1 cellular context compared by ENCODE assay signal in genomic region chr22:35914665-35915476, GRCh38.
TF ChIP-seq lines count a peak whose summit lies in the region.

No MANE protein-coding gene starts in this region.

TF ChIP-seq in HepG2, 621 proteins besides CTCF, POLR2A, EP300 and RAD21 (continued from another document and continues in another):
- TF ChIP-seq RXRB (CRISPR knock-in tag; IDR thresholded peaks at IDR 0.05; ENCODE audit: borderline replicate concordance) (0 out of 2 replicates have a peak, but pooled peaks have one; percentile 10), ZNF761 (CRISPR knock-in tag; conservative IDR thresholded peaks at IDR 0.05) (no peak), NFYC (CRISPR knock-in tag; IDR thresholded peaks at IDR 0.05) (peak; percentile 84), SNAPC4 (CRISPR knock-in tag; IDR thresholded peaks at IDR 0.05) (no peak), NFYB (CRISPR knock-in tag; IDR thresholded peaks at IDR 0.05) (peak; percentile 82), SALL2 (CRISPR knock-in tag; IDR thresholded peaks at IDR 0.05) (no peak), ZNF235 (CRISPR knock-in tag; IDR thresholded peaks at IDR 0.05; ENCODE audit: borderline replicate concordance) (no peak), ZNF513 (CRISPR knock-in tag; conservative IDR thresholded peaks at IDR 0.05) (no peak), SP1 (IDR thresholded peaks at IDR 0.05) (no peak), SP1 (CRISPR knock-in tag; IDR thresholded peaks at IDR 0.05) (0 out of 2 replicates have a peak, but pooled peaks have one; percentile 25), MIER2 (CRISPR knock-in tag; IDR thresholded peaks at IDR 0.05) (no peak), SOX5 (CRISPR knock-in tag; IDR thresholded peaks at IDR 0.05; ENCODE audit: borderline replicate concordance) (no peak), ZNF558 (CRISPR knock-in tag; IDR thresholded peaks at IDR 0.05; ENCODE audit: borderline replicate concordance) (no peak), TEAD3 (CRISPR knock-in tag; optimal IDR thresholded peaks at IDR 0.05; ENCODE audit: borderline replicate concordance) (peak; percentile 60), DMAP1 (CRISPR knock-in tag; IDR thresholded peaks at IDR 0.05) (0 out of 2 replicates have a peak, but pooled peaks have one; percentile 27), ZNF33B (CRISPR knock-in tag; IDR thresholded peaks at IDR 0.05) (no peak), NAIF1 (CRISPR knock-in tag; IDR thresholded peaks at IDR 0.05; ENCODE audit: borderline replicate concordance) (no peak), FOXA1 (IDR thresholded peaks at IDR 0.05) (no peak), FOXA1 (CRISPR knock-in tag; IDR thresholded peaks at IDR 0.05) (peak; percentile 74), ARID4A (CRISPR knock-in tag; IDR thresholded peaks at IDR 0.05; ENCODE audit: borderline replicate concordance) (peak; percentile 47; the same call in 1 of the 2 replicates), BATF2 (CRISPR knock-in tag; IDR thresholded peaks at IDR 0.05) (no peak), HNF4G (IDR thresholded peaks at IDR 0.05; ENCODE audit: borderline replicate concordance, low read depth, low read length) (no peak), HNF4G (CRISPR knock-in tag; IDR thresholded peaks at IDR 0.05; ENCODE audit: borderline replicate concordance, low read depth) (no peak), SRSF4 (IDR thresholded peaks at IDR 0.05; ENCODE audit: low read depth, low read length, poor library complexity, severe bottlenecking) (no peak), GATAD2A (CRISPR knock-in tag; IDR thresholded peaks at IDR 0.05) (0 out of 2 replicates have a peak, but pooled peaks have one; percentile 33), THAP11 (CRISPR knock-in tag; IDR thresholded peaks at IDR 0.05) (peak; percentile 26; the same call in 1 of the 2 replicates), HMGXB3 (CRISPR knock-in tag; IDR thresholded peaks at IDR 0.05; ENCODE audit: borderline replicate concordance) (peak; percentile 99), IRF2 (CRISPR knock-in tag; IDR thresholded peaks at IDR 0.05) (peak; percentile 39; the same call in 1 of the 2 replicates), ZNF143 (CRISPR knock-in tag; IDR thresholded peaks at IDR 0.05) (no peak), ZNF75D (CRISPR knock-in tag; IDR thresholded peaks at IDR 0.05; ENCODE audit: borderline replicate concordance) (no peak), ZNF790 (CRISPR knock-in tag; IDR thresholded peaks at IDR 0.05; ENCODE audit: borderline replicate concordance) (no peak), KMT2B (CRISPR knock-in tag; IDR thresholded peaks at IDR 0.05) (peak; percentile 29; the same call in 1 of the 2 replicates), ELF1 (CRISPR knock-in tag; IDR thresholded peaks at IDR 0.05) (peak; percentile 49; the same call in 1 of the 2 replicates), ELK4 (CRISPR knock-in tag; IDR thresholded peaks at IDR 0.05; ENCODE audit: borderline replicate concordance) (no peak), CEBPG (CRISPR knock-in tag; IDR thresholded peaks at IDR 0.05) (no peak), HOMEZ (CRISPR knock-in tag; IDR thresholded peaks at IDR 0.05; ENCODE audit: low read depth) (peak; percentile 86), FOXP1 (IDR thresholded peaks at IDR 0.05) (peak; percentile 74), FOXP1 (CRISPR knock-in tag; IDR thresholded peaks at IDR 0.05) (no peak), HOXA9 (CRISPR knock-in tag; IDR thresholded peaks at IDR 0.05; ENCODE audit: borderline replicate concordance) (no peak), ZNF30 (CRISPR knock-in tag; IDR thresholded peaks at IDR 0.05) (no peak), HOXA5 (CRISPR knock-in tag; IDR thresholded peaks at IDR 0.05) (no peak), FOXK2 (IDR thresholded peaks at IDR 0.05) (peak; percentile 66), MXD4 (CRISPR knock-in tag; IDR thresholded peaks at IDR 0.05) (peak; percentile 64; the same call in 1 of the 2 replicates)
